In genomic region chr12:21476949-21477348, GRCh38 we compare ENCODE assay signal across 14 cellular contexts.
DNase-seq lines count a peak whose midpoint lies in the region; ATAC-seq lines count a peak whose summit lies in the region.
"Had no signal": no experiment of that assay in that cellular context is flagged by ENCODE, and none has a peak within 500 bp of the region (broad histone marks: within the 10 kb centered on the region; RNA-seq: fewer than 3 reads in every experiment).

No MANE protein-coding gene starts in this region.

- in situ Hi-C loops in ACHN (cut with HindIII; ENCODE audit: low pct_ligation_motif_present, low pct_unique_long_range_greater_than_20kb, low sequenced_read_pairs): no loop called here

- DNase-seq in ACHN (peak; percentile 41), EL (peak; percentile 59), amniotic epithelial cell (ENCODE audit: low read depth) (peak; percentile 51), hepatic stellate cell (ENCODE audit: low spot score) (peak; percentile 30), NCI-H2107 (lab: John Stamatoyannopoulos, UW) (no peak), NCI-H1092 (lab: John Stamatoyannopoulos, UW) (no peak), epidermal melanocyte (ENCODE audit: insufficient read length, low spot score) (no peak)
- DNase-seq: activated gamma-delta T cell treated with Interleukin-2 at 50 U/mL for 16 hours; Calu3; NCI-H1694; stimulated activated CD4-positive, alpha-beta T cell treated with anti-CD3 and anti-CD28 coated beads, Interleukin-2, amount 100 ng/mL, for 24 hours; stimulated activated naive CD4-positive, alpha-beta T cell had no signal

- no peak for ATAC-seq in GM21529 (IDR thresholded peaks at IDR 0.05; ENCODE audit: unreplicated experiment)
- ATAC-seq: HepG2 had no signal

Comparison
In these comparisons a context has a peak if more than half of its experiments do, and no peak if none do; other contexts are left out.
1. DNase-seq: peak in ACHN (single experiment), EL (single experiment), amniotic epithelial cell (single experiment) and hepatic stellate cell (single experiment); none in NCI-H2107 (single experiment), NCI-H1092 (single experiment) and epidermal melanocyte (single experiment).